8 cellular contexts compared by ENCODE assay signal in genomic region chrX:53422915-53423268, GRCh38. TPM values are rescaled to one million over a fixed set of nuclear protein-coding genes. Genes with fewer than 3 reads are reported as not detected.
DNase-seq lines count a peak whose midpoint lies in the region; ATAC-seq, FAIRE-seq and TF ChIP-seq lines count a peak whose summit lies in the region.

No MANE protein-coding gene starts in this region.

- no peaks in the 10 kb centered on the region for H3K9me3 ChIP-seq in HAP-1

- H3K27me3 Mint-ChIP-seq in glutamatergic neuron (ENCODE audit: unreplicated experiment): no peaks in the 10 kb centered on the region

- H3K27ac Mint-ChIP-seq in glutamatergic neuron (ENCODE audit: unreplicated experiment): peak overlapping the region; percentile 83

- H3K36me3 Mint-ChIP-seq in glutamatergic neuron (ENCODE audit: unreplicated experiment): no peaks in the 10 kb centered on the region

- H3K4me3 Mint-ChIP-seq in glutamatergic neuron (ENCODE audit: unreplicated experiment): peak overlapping the region; percentile 99

- TF ChIP-seq CTCF in WI38 (IDR thresholded peaks at IDR 0.05; ENCODE audit: low read depth, low read length): no peak
- no peak for TF ChIP-seq CTCF in glutamatergic neuron (IDR thresholded peaks at IDR 0.05; ENCODE audit: partially characterized antibody, unreplicated experiment)

- ATAC-seq in HG02642 (IDR thresholded peaks at IDR 0.05; ENCODE audit: poor library complexity, unreplicated experiment) (no peak), HG03139 (IDR thresholded peaks at IDR 0.05; ENCODE audit: unreplicated experiment) (no peak)

- peaks cover 5% of the 10 kb centered on the region for H3K4me1 Mint-ChIP-seq in glutamatergic neuron (ENCODE audit: low read depth, unreplicated experiment)

- peaks cover 10% of the 10 kb centered on the region; the same call in 1 of the 2 replicates for H3K4me1 ChIP-seq in HAP-1

- DNase-seq in HAP-1 (ENCODE audit: low spot score in 2 of 2) (no peak), glutamatergic neuron (no peak), skeletal muscle cell (ENCODE audit: low read depth) (no peak), GM19239 (ENCODE audit: insufficient read length, low spot score) (no peak), G401 (ENCODE audit: low spot score) (no peak)

- H3K9me3 Mint-ChIP-seq in glutamatergic neuron (ENCODE audit: unreplicated experiment): peaks cover 2% of the 10 kb centered on the region

- in situ Hi-C loops in HAP-1 (cut with MboI; ENCODE audit: low sequenced_read_pairs) (no loop called here), G401 (cut with HindIII; ENCODE audit: low sequenced_read_pairs) (no loop called here)

- H3K36me3 ChIP-seq in HAP-1 (replicated peaks): peaks cover 15% of the 10 kb centered on the region

- H3K27me3 ChIP-seq in HAP-1 (ENCODE audit: low read depth): no peaks in the 10 kb centered on the region

- no peak for FAIRE-seq in GM19239 (lab: Jason Lieb, UNC)

- H3K4me3 ChIP-seq in HAP-1: peak overlapping the region; percentile 95
- peak overlapping the region; percentile 84 for H3K4me3 ChIP-seq in WI38 (ENCODE audit: low read depth, low read length)
- H3K4me3 ChIP-seq in skeletal muscle cell (ENCODE audit: low read depth, low read length): peak overlapping the region; percentile 69

RNA-seq across cellular contexts. Expression of gene RIBC1, which starts 0.2 kb away (rescaled TPM):
- 0.64 TPM for total RNA-seq in glutamatergic neuron (ENCODE audit: unreplicated experiment)
- 1.4 and 3.5 TPM in 2 replicates for total RNA-seq in G401 (2014; rRNA removed; shearing (Covaris generic))

RNA-seq across cellular contexts. Expression of gene SMC1A, which starts 0.4 kb away (rescaled TPM):
- 48.1 TPM for total RNA-seq in glutamatergic neuron (ENCODE audit: unreplicated experiment)
- 5.7 and 24.8 TPM in 2 replicates for total RNA-seq in G401 (2014; rRNA removed; shearing (Covaris generic))

RNA-seq across cellular contexts. Expression of gene HSD17B10, which starts 11.3 kb away (rescaled TPM):
- 89.0 TPM for total RNA-seq in glutamatergic neuron (ENCODE audit: unreplicated experiment)
- total RNA-seq in G401 (2014; rRNA removed; shearing (Covaris generic)): 190 and 203 TPM in 2 replicates
